18 cellular contexts compared by ENCODE assay signal in the genomic region with DNA sequence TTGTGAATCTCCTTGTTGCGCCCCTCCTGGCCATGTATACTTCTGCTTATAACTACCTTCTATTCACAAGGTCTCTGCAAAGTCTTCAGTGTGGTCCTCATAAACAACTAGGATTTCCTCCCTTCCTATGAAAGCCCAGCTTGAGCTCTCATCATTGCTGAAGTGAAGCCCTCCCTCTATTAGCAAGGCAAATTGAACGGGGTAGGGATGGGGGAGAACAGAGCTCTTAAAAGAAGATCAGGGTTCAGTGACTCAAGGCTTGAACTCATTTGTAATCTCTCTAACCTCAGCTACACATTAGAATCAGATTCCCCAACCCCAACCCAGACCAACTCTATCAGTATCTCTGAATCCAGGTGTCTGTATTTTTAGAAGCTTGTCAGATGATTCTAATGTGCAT.
DNase-seq lines count a peak whose midpoint lies in the region; ATAC-seq, FAIRE-seq and TF ChIP-seq lines count a peak whose summit lies in the region.
"Had no signal": no experiment of that assay in that cellular context is flagged by ENCODE, and none has a peak within 500 bp of the region (broad histone marks: within the 10 kb centered on the region; RNA-seq: fewer than 3 reads in every experiment).

No MANE protein-coding gene starts in this region.

- H3K9me3 Mint-ChIP-seq in GM23338, result peaks cover 17% of the 10 kb centered on the region
- peaks cover 7% of the 10 kb centered on the region for H3K9me3 Mint-ChIP-seq in neural progenitor cell
- no peaks in the 10 kb centered on the region for H3K9me3 Mint-ChIP-seq in activated CD8-positive, alpha-beta memory T cell treated with anti-CD3 and anti-CD28 coated beads, Interleukin-2, amount 10 ng/mL, durations not matched to agents 7 days and 5 days (ENCODE audit: low read depth)

- H3K36me3 Mint-ChIP-seq in GM23338 (ENCODE audit: low read depth) (peaks cover 8% of the 10 kb centered on the region; the same call in 2 of the 3 replicates), neural progenitor cell (no peaks in the 10 kb centered on the region)
- no peaks in the 10 kb centered on the region for H3K36me3 Mint-ChIP-seq in activated CD8-positive, alpha-beta memory T cell treated with anti-CD3 and anti-CD28 coated beads, Interleukin-2, amount 10 ng/mL, durations not matched to agents 7 days and 5 days
- H3K36me3 Mint-ChIP-seq: CD4-positive, CD25-positive, alpha-beta regulatory T cell had no signal

- TF ChIP-seq CTCF in GM23338 (conservative IDR thresholded peaks at IDR 0.05; ENCODE audit: low read depth in 2 of 2), result no peak
- TF ChIP-seq CTCF in bronchial epithelial cell (IDR thresholded peaks at IDR 0.05; ENCODE audit: insufficient read depth, low read length, severe bottlenecking), result no peak
- no peak for TF ChIP-seq CTCF in neural progenitor cell (IDR thresholded peaks at IDR 0.05)

- ATAC-seq in GM23338 (peak; percentile 68), GM18511 (IDR thresholded peaks at IDR 0.05; ENCODE audit: unreplicated experiment) (no peak)
- ATAC-seq in activated CD8-positive, alpha-beta memory T cell treated with anti-CD3 and anti-CD28 coated beads, Interleukin-2, amount 10 ng/mL, durations not matched to agents 7 days and 5 days, result no peak
- ATAC-seq: Right ventricle myocardium inferior had no signal

- H3K4me1 ChIP-seq in GM23338 (ENCODE audit: insufficient read depth) (peaks cover 26% of the 10 kb centered on the region), neural progenitor cell (peaks cover 29% of the 10 kb centered on the region)
- H3K4me1 ChIP-seq: HAP-1, SJSA1 had no signal

- H3K4me3 Mint-ChIP-seq in GM23338, result no peak overlapping the region
- H3K4me3 Mint-ChIP-seq in neural progenitor cell, result peak overlapping the region; percentile 24
- H3K4me3 Mint-ChIP-seq in activated CD8-positive, alpha-beta memory T cell treated with anti-CD3 and anti-CD28 coated beads, Interleukin-2, amount 10 ng/mL, durations not matched to agents 7 days and 5 days, result no peak overlapping the region
- H3K4me3 Mint-ChIP-seq: CD4-positive, CD25-positive, alpha-beta regulatory T cell had no signal

- H4K20me1 ChIP-seq in GM23338 (replicated peaks; ENCODE audit: insufficient read depth) (no peaks in the 10 kb centered on the region), neural progenitor cell (ENCODE audit: low read depth) (no peaks in the 10 kb centered on the region)

- H3K79me2 ChIP-seq in GM23338 (replicated peaks; ENCODE audit: insufficient read depth) (no peaks in the 10 kb centered on the region), neural progenitor cell (ENCODE audit: low read depth) (no peaks in the 10 kb centered on the region)

- H3K27ac ChIP-seq in GM23338 (ENCODE audit: low read depth) (no peak overlapping the region), neural progenitor cell (no peak overlapping the region)
- H3K27ac ChIP-seq: SJSA1 had no signal

- H3K4me2 ChIP-seq in GM23338, result peak overlapping the region; percentile 67
- H3K4me2 ChIP-seq in neural progenitor cell, result peak overlapping the region; percentile 46

- CTCF ChIA-PET in activated CD8-positive, alpha-beta memory T cell treated with anti-CD3 and anti-CD28 coated beads, Interleukin-2, amount 10 ng/mL, durations not matched to agents 7 days and 5 days (lab: Charles Lee), result no interaction called here

- H3K36me3 ChIP-seq in GM23338 (ENCODE audit: insufficient read depth), result no peaks in the 10 kb centered on the region
- no peaks in the 10 kb centered on the region for H3K36me3 ChIP-seq in bronchial epithelial cell (ENCODE audit: control insufficient read depth, insufficient read depth, low read length)
- no peaks in the 10 kb centered on the region for H3K36me3 ChIP-seq in neural progenitor cell
- H3K36me3 ChIP-seq: HAP-1, MG63, SJSA1 had no signal

- H3K27me3 ChIP-seq in GM23338 (ENCODE audit: insufficient read depth) (no peaks in the 10 kb centered on the region), bronchial epithelial cell (ENCODE audit: control insufficient read depth, insufficient read depth, low read length) (no peaks in the 10 kb centered on the region), neural progenitor cell (no peaks in the 10 kb centered on the region)
- H3K27me3 ChIP-seq: SJSA1 had no signal

- H3K9ac ChIP-seq in neural progenitor cell, result no peak overlapping the region

- no peaks in the 10 kb centered on the region; the same call in 1 of the 2 replicates for H3K9me2 ChIP-seq in GM23338 (ENCODE audit: insufficient read depth)

- H3K4me1 Mint-ChIP-seq in GM23338 (peaks cover 32% of the 10 kb centered on the region), neural progenitor cell (peaks cover 34% of the 10 kb centered on the region)
- H3K4me1 Mint-ChIP-seq in activated CD8-positive, alpha-beta memory T cell treated with anti-CD3 and anti-CD28 coated beads, Interleukin-2, amount 10 ng/mL, durations not matched to agents 7 days and 5 days, result no peaks in the 10 kb centered on the region
- H3K4me1 Mint-ChIP-seq: CD4-positive, CD25-positive, alpha-beta regulatory T cell had no signal

- H3K9me3 ChIP-seq in neural progenitor cell (ENCODE audit: low read depth), result no peaks in the 10 kb centered on the region
- H3K9me3 ChIP-seq: HAP-1, MG63, SJSA1 had no signal

- peak; percentile 23 for FAIRE-seq in bronchial epithelial cell (lab: Jason Lieb, UNC)
- FAIRE-seq: A204.1 had no signal

- no peak overlapping the region for H3K4me3 ChIP-seq in GM23338
- H3K4me3 ChIP-seq in bronchial epithelial cell (ENCODE audit: low read depth, low read length), result no peak overlapping the region
- H3K4me3 ChIP-seq in neural progenitor cell, result no peak overlapping the region
- H3K4me3 ChIP-seq: HAP-1, MG63, SJSA1 had no signal

- H3K27ac Mint-ChIP-seq in GM23338 (no peak overlapping the region), neural progenitor cell (peak overlapping the region; percentile 43)
- H3K27ac Mint-ChIP-seq in activated CD8-positive, alpha-beta memory T cell treated with anti-CD3 and anti-CD28 coated beads, Interleukin-2, amount 10 ng/mL, durations not matched to agents 7 days and 5 days, result no peak overlapping the region
- H3K27ac Mint-ChIP-seq: CD4-positive, CD25-positive, alpha-beta regulatory T cell had no signal

- peak overlapping the region; percentile 80 for H2AFZ ChIP-seq in GM23338
- H2AFZ ChIP-seq in neural progenitor cell (replicated peaks), result peak overlapping the region; percentile 96

- H3F3A ChIP-seq in GM23338 (replicated peaks; ENCODE audit: low read depth) (no peaks in the 10 kb centered on the region), neural progenitor cell (ENCODE audit: low read depth) (no peaks in the 10 kb centered on the region)

- DNase-seq in NCI-H2171 treated with DMSO at 0.1 percent for 48 hours (lab: John Stamatoyannopoulos, UW), result peak; percentile 53
- DNase-seq in NCI-H2171 (lab: John Stamatoyannopoulos, UW), result no peak
- no peak for DNase-seq in GM23338 (ENCODE audit: low spot score)
- no peak for DNase-seq in bronchial epithelial cell (ENCODE audit: low read depth)
- DNase-seq in neural progenitor cell (ENCODE audit: low spot score), result no peak
- DNase-seq in activated CD8-positive, alpha-beta memory T cell treated with anti-CD3 and anti-CD28 coated beads, Interleukin-2, amount 10 ng/mL, durations not matched to agents 7 days and 5 days, result no peak
- DNase-seq: CD4-positive, CD25-positive, alpha-beta regulatory T cell; COR-L47; DMS79; MG63; NCI-H1436; NCI-H187 treated with DMSO at 0.1 percent for 48 hours; NCI-H69 had no signal

- H3K27me3 Mint-ChIP-seq in GM23338 (ENCODE audit: insufficient read depth, low read depth, poor library complexity) (peaks cover 3% of the 10 kb centered on the region), neural progenitor cell (ENCODE audit: insufficient read depth, low read depth) (peaks cover 5% of the 10 kb centered on the region)
- peaks cover 23% of the 10 kb centered on the region for H3K27me3 Mint-ChIP-seq in activated CD8-positive, alpha-beta memory T cell treated with anti-CD3 and anti-CD28 coated beads, Interleukin-2, amount 10 ng/mL, durations not matched to agents 7 days and 5 days

TF ChIP-seq in GM23338, 12 proteins besides CTCF, POLR2A, EP300 and RAD21 (continues in another document):
- no peak for TF ChIP-seq POLR2AphosphoS5 (IDR thresholded peaks at IDR 0.05; ENCODE audit: low read depth)
